ENCODE assay signal across 17 cellular contexts in genomic region chr19:32166238-32166637, GRCh38.
"Had no signal": no experiment of that assay in that cellular context is flagged by ENCODE, and none has a peak within 500 bp of the region (broad histone marks: within the 10 kb centered on the region; RNA-seq: fewer than 3 reads in every experiment).

No MANE protein-coding gene starts in this region.

- H3K27ac ChIP-seq: cardiac muscle cell, skin epidermis, tibial artery, uterus had no signal

- H3K27me3 ChIP-seq: cardiac muscle cell, uterus had no signal

- H3K4me3 ChIP-seq: cardiac muscle cell, skin epidermis, tibial artery, uterus had no signal

- H3K4me1 ChIP-seq: tibial artery, uterus had no signal

- H3K36me3 ChIP-seq: cardiac muscle cell, tibial artery, uterus had no signal

- H3K9me3 ChIP-seq: tibial artery, uterus had no signal

- DNase-seq: activated CD4-positive, alpha-beta T cell treated with anti-CD3 and anti-CD28 coated beads for 48 hours; activated CD8-positive, alpha-beta memory T cell treated with anti-CD3 and anti-CD28 coated beads, Interleukin-2, amount 50 U/mL, for 4 hours; activated CD8-positive, alpha-beta T cell treated with anti-CD3 and anti-CD28 coated beads, Interleukin-2, amount 10 ng/mL, durations not matched to agents 7 days and 5 days; activated gamma-delta T cell; activated T-cell treated with anti-CD3 and anti-CD28 coated beads, Interleukin-2, amount 50 U/mL, for 72 hours; hypothalamus; kidney glomerular epithelial cell; mesendoderm; nucleus accumbens; right cardiac atrium; stimulated activated CD4-positive, alpha-beta T cell treated with anti-CD3 and anti-CD28 coated beads, Interleukin-15, amount 100 ng/mL, for 24 hours; stimulated activated CD4-positive, alpha-beta T cell treated with anti-CD3 and anti-CD28 coated beads, Interleukin-4, amount 100 ng/mL, for 1 hour; stimulated activated naive B cell treated with anti-CD40 and anti-IgM and Interleukin-4, amounts not matched to agents 10 μg/mL and 1 μg/mL and 100 μg/mL, for 72 hours; tibial artery; uterus had no signal
